Comparison of ENCODE assay signal across 15 cellular contexts in genomic region chr15:55250951-55251350, GRCh38. TPM values are rescaled to one million over a fixed set of nuclear protein-coding genes. Genes with fewer than 3 reads are reported as not detected.
DNase-seq lines count a peak whose midpoint lies in the region; ATAC-seq, FAIRE-seq and TF ChIP-seq lines count a peak whose summit lies in the region.
"Had no signal": no experiment of that assay in that cellular context is flagged by ENCODE, and none has a peak within 500 bp of the region (broad histone marks: within the 10 kb centered on the region; RNA-seq: fewer than 3 reads in every experiment).

No MANE protein-coding gene starts in this region.

- no peaks in the 10 kb centered on the region for H3K36me3 ChIP-seq in right atrium auricular region
- no peaks in the 10 kb centered on the region for H3K36me3 ChIP-seq in HepG2 (replicated peaks in 1 of 2; ENCODE audit: control insufficient read depth in 1 of 2, insufficient read depth in 2 of 2, low read length in 2 of 2)
- no peaks in the 10 kb centered on the region for H3K36me3 ChIP-seq in adrenal gland (replicated peaks in 1 of 2)
- H3K36me3 ChIP-seq: BLaER1, gastrocnemius medialis, thoracic aorta had no signal

- TF ChIP-seq EP300 in HepG2 (IDR thresholded peaks at IDR 0.05; ENCODE audit: low read depth in 2 of 2, low read length in 2 of 2): no peak
- no peak for TF ChIP-seq EP300 in HepG2 (CRISPR knock-in tag; IDR thresholded peaks at IDR 0.05; ENCODE audit: borderline replicate concordance)

- no peak overlapping the region for H3K4me2 ChIP-seq in HepG2 (ENCODE audit: low read depth, low read length)
- H3K4me2 ChIP-seq: BLaER1 had no signal

- no peak for TF ChIP-seq POLR2A in HepG2 (IDR thresholded peaks at IDR 0.05; ENCODE audit: insufficient read depth in 1 of 2, low read depth in 2 of 2, low read length in 2 of 2)
- no peak for TF ChIP-seq POLR2A in adrenal gland (IDR thresholded peaks at IDR 0.05)

- H3K4me3 ChIP-seq in right atrium auricular region (no peak overlapping the region), HepG2 (replicated peaks in 1 of 3; ENCODE audit: insufficient read depth in 1 of 3, low read depth in 2 of 3, low read length in 3 of 3) (no peak overlapping the region), adrenal gland (no peak overlapping the region)
- H3K4me3 ChIP-seq: BLaER1, gastrocnemius medialis, thoracic aorta had no signal

- H3K4me1 ChIP-seq in right atrium auricular region: no peaks in the 10 kb centered on the region
- H3K4me1 ChIP-seq in HepG2 (ENCODE audit: insufficient read depth, low read length): peaks cover 28% of the 10 kb centered on the region
- H3K4me1 ChIP-seq in adrenal gland (replicated peaks in 1 of 2): peaks cover 14 to 18% of the 10 kb centered on the region in 2 donors
- H3K4me1 ChIP-seq: gastrocnemius medialis had no signal

- peak overlapping the region in 1 of 2 donors; percentile 10 for H3K27ac ChIP-seq in right atrium auricular region
- no peak overlapping the region for H3K27ac ChIP-seq in HepG2 (ENCODE audit: extremely low read length, insufficient read depth, low read length)
- peak overlapping the region in 1 of 5 donors; percentile 64 for H3K27ac ChIP-seq in adrenal gland
- H3K27ac ChIP-seq: BLaER1, gastrocnemius medialis had no signal

- peaks cover 3% of the 10 kb centered on the region for H3K36me3 Mint-ChIP-seq in T-helper 17 cell (ENCODE audit: low read depth)

- peak; percentile 47 to 70 for ATAC-seq in left cardiac atrium
- peak; percentile 67 for ATAC-seq in T-helper 17 cell
- no peak for ATAC-seq in HepG2

- FAIRE-seq in HepG2 (lab: Jason Lieb, UNC): no peak

- WGBS in HepG2 (ENCODE audit: low lambda C conversion rate): 93% methylated on average over 4 of the region's 4 CpGs
- WGBS in adrenal gland, 4 donors: 73 to 81% (median 74%) methylated on average over 4 of the region's 4 CpGs

- no TSS peak for BruUV-seq in HepG2 (replicated peaks; lab: Mats Ljungman, UMichigan)

- no peaks in the 10 kb centered on the region for H3K9me3 ChIP-seq in right atrium auricular region
- H3K9me3 ChIP-seq in T-helper 17 cell (ENCODE audit: control insufficient read depth, low read length, poor library complexity, severe bottlenecking): no peaks in the 10 kb centered on the region
- H3K9me3 ChIP-seq in HepG2 (ENCODE audit: low read length): no peaks in the 10 kb centered on the region
- no peaks in the 10 kb centered on the region for H3K9me3 ChIP-seq in adrenal gland (replicated peaks in 1 of 3)
- H3K9me3 ChIP-seq: BLaER1, gastrocnemius medialis, thoracic aorta had no signal

- CTCF ChIA-PET in HepG2 (lab: Yijun Ruan, JAX; ENCODE audit: low intra/inter-chr PET ratio, low total read pairs): no interaction called here

- H4K20me1 ChIP-seq in HepG2 (ENCODE audit: insufficient read depth, low read length): no peaks in the 10 kb centered on the region
- H4K20me1 ChIP-seq: BLaER1 had no signal

- no peak overlapping the region for H2AFZ ChIP-seq in HepG2 (ENCODE audit: low read length)

- DNase-seq in left cardiac atrium (no peak), right atrium auricular region (ENCODE audit: low spot score) (no peak), T-helper 17 cell (no peak), HepG2 (ENCODE audit: low spot score) (no peak), mesenteric fat pad (ENCODE audit: low spot score) (no peak), NCI-H1092 (lab: John Stamatoyannopoulos, UW) (no peak), adrenal gland (no peak), inferior parietal cortex (ENCODE audit: extremely low spot score) (no peak)
- DNase-seq: activated CD4-positive, CD25-positive, alpha-beta regulatory T cell; gastrocnemius medialis; GOT3; left ventricle myocardium superior; NCI-H2227 treated with DMSO at 0.1 percent for 48 hours had no signal

- no peaks in the 10 kb centered on the region for H3K27me3 ChIP-seq in right atrium auricular region
- H3K27me3 ChIP-seq in HepG2 (ENCODE audit: control insufficient read depth in 1 of 2, insufficient read depth in 2 of 2, low read length in 2 of 2): no peaks in the 10 kb centered on the region
- H3K27me3 ChIP-seq in adrenal gland: no peaks in the 10 kb centered on the region
- H3K27me3 ChIP-seq: BLaER1, gastrocnemius medialis had no signal

- peaks cover 42% of the 10 kb centered on the region for H3K4me1 Mint-ChIP-seq in T-helper 17 cell

- POLR2A ChIA-PET in HepG2 (lab: Yijun Ruan, JAX): interaction anchor here (1.0 to 1.9 kb wide), 2 partner anchors 30 to 68 kb away, joined by 3 to 6 read pairs; partner anchors contain the start of genes PIGB and PIGBOS1

- no peaks in the 10 kb centered on the region for H3K79me2 ChIP-seq in HepG2 (ENCODE audit: insufficient read depth, low read length)

- in situ Hi-C loops in HepG2 (cut with HindIII; ENCODE audit: extremely low pct_ligation_motif_present, low pct_unique_long_range_greater_than_20kb): no loop called here

- H3K27ac Mint-ChIP-seq in T-helper 17 cell: peak overlapping the region; percentile 65

- intact Hi-C loops in left cardiac atrium (cut with DNase I): no loop called here
- intact Hi-C loops in HepG2 (cut with micrococcal nuclease; ENCODE audit: unreplicated experiment): no loop called here
- intact Hi-C loops in adrenal gland (cut with DNase I): no loop called here

- peak overlapping the region; percentile 49 for H3K4me3 Mint-ChIP-seq in T-helper 17 cell

- no peak overlapping the region for H3K9ac ChIP-seq in HepG2 (ENCODE audit: insufficient read depth, low read depth, low read length)
- H3K9ac ChIP-seq: BLaER1 had no signal

- TF ChIP-seq CTCF in right atrium auricular region (IDR thresholded peaks at IDR 0.05): no peak
- TF ChIP-seq CTCF in HepG2 (CRISPR knock-in tag; IDR thresholded peaks at IDR 0.05): no peak
- TF ChIP-seq CTCF in adrenal gland (IDR thresholded peaks at IDR 0.05): no peak

- H3K27me3 Mint-ChIP-seq in T-helper 17 cell: no peaks in the 10 kb centered on the region

- no peak for TF ChIP-seq RAD21 in HepG2 (CRISPR knock-in tag; IDR thresholded peaks at IDR 0.05)

TF ChIP-seq in HepG2, 621 proteins besides CTCF, POLR2A, EP300 and RAD21 (continues in another document):
- no peak for TF ChIP-seq HNF4A (CRISPR knock-in tag; IDR thresholded peaks at IDR 0.05)

RNA-seq across cellular contexts. Expression of gene RAB27A, which starts 38.7 kb away (rescaled TPM):
- 10 to 100 TPM in 1 of 2 donors, 1 to 10 TPM in 1; 9.9 to 17.7 TPM for total RNA-seq in left cardiac atrium
- 1 to 10 TPM; 5.0 to 7.9 TPM for total RNA-seq in right atrium auricular region
- total RNA-seq in T-helper 17 cell: 10 to 100 TPM; 27.1 to 31.4 TPM
- total RNA-seq in HepG2 (2016; rRNA removed; fragmentation: Illumina TruSeq; extraction: Trizol): 3.4 and 5.8 TPM in 2 replicates
- 10.6 and 11.9 TPM in 2 replicates for total RNA-seq in HepG2 (2016; cell fraction: cytosol; rRNA removed; fragmentation: Illumina TruSeq; extraction: Trizol; ENCODE audit: low read depth)
- total RNA-seq in HepG2 (2016; cell fraction: insoluble cytoplasmic fraction; rRNA removed; fragmentation: Illumina TruSeq; extraction: Trizol): 4.0 and 6.0 TPM in 2 replicates
- 4.3 and 5.3 TPM in 2 replicates for total RNA-seq in HepG2 (2016; cell fraction: membrane; rRNA removed; fragmentation: Illumina TruSeq; extraction: Trizol)
- 2.1 and 5.3 TPM in 2 replicates for total RNA-seq in HepG2 (2016; cell fraction: nucleus; rRNA removed; fragmentation: Illumina TruSeq; extraction: Trizol)
- polyA plus RNA-seq in HepG2 (2011; rRNA removed): 6.0 and 8.1 TPM in 2 replicates
- polyA plus RNA-seq in HepG2 (2011; cell fraction: cytosol; rRNA removed): 4.0 and 7.4 TPM in 2 replicates
- 2.2 and 3.0 TPM in 2 replicates for polyA plus RNA-seq in HepG2 (2011; cell fraction: nucleus; rRNA removed)
- 5.9 and 6.5 TPM in 2 replicates for polyA plus RNA-seq in HepG2 (2012)
- 3.2 and 5.3 TPM in 2 replicates for polyA plus RNA-seq in HepG2 (2016; cell fraction: cytosol; fragmentation: Illumina TruSeq; extraction: Trizol; ENCODE audit: low read depth)
- 18.4 and 18.6 TPM in 2 replicates for polyA plus RNA-seq in HepG2 (2016; cell fraction: insoluble cytoplasmic fraction; fragmentation: Illumina TruSeq; extraction: Trizol; ENCODE audit: low read depth)
- 6.3 and 6.6 TPM in 2 replicates for polyA plus RNA-seq in HepG2 (2016; cell fraction: membrane; fragmentation: Illumina TruSeq; extraction: Trizol; ENCODE audit: low read depth)
- 9.7 and 9.9 TPM in 2 replicates for polyA plus RNA-seq in HepG2 (2016; cell fraction: nucleus; fragmentation: Illumina TruSeq; extraction: Trizol; ENCODE audit: insufficient read depth, low read depth)
- polyA minus RNA-seq in HepG2 (2011; rRNA and poly(A)+ RNA removed; ENCODE audit: low replicate concordance): 2.0 and 8.1 TPM in 2 replicates
- polyA minus RNA-seq in HepG2 (2011; cell fraction: cytosol; rRNA and poly(A)+ RNA removed): 3.1 and 6.7 TPM in 2 replicates
- polyA minus RNA-seq in HepG2 (2011; cell fraction: nucleus; rRNA and poly(A)+ RNA removed): 6.2 and 7.3 TPM in 2 replicates
- 26.8 TPM for total RNA-seq in mesenteric fat pad
- 10 to 100 TPM; 17.7 to 78.3 (median 46.7) TPM for total RNA-seq in adrenal gland
- 100 to 1,000 TPM in 1 of 3 donors, 10 to 100 TPM in 2; 12.6 to 102 (median 12.7) TPM for polyA plus RNA-seq in adrenal gland

RNA-seq across cellular contexts. Expression of gene RSL24D1, which starts 54.2 kb away (rescaled TPM):
- 10 to 100 TPM; 43.7 to 52.9 TPM for total RNA-seq in left cardiac atrium
- total RNA-seq in right atrium auricular region: 10 to 100 TPM; 42.6 to 48.2 TPM
- 100 to 1,000 TPM; 120 TPM for total RNA-seq in T-helper 17 cell
- total RNA-seq in HepG2 (2016; rRNA removed; fragmentation: Illumina TruSeq; extraction: Trizol): 100.0 and 153 TPM in 2 replicates
- 44.2 and 54.5 TPM in 2 replicates for total RNA-seq in HepG2 (2016; cell fraction: cytosol; rRNA removed; fragmentation: Illumina TruSeq; extraction: Trizol; ENCODE audit: low read depth)
- 100 and 163 TPM in 2 replicates for total RNA-seq in HepG2 (2016; cell fraction: insoluble cytoplasmic fraction; rRNA removed; fragmentation: Illumina TruSeq; extraction: Trizol)
- 83.0 and 101 TPM in 2 replicates for total RNA-seq in HepG2 (2016; cell fraction: membrane; rRNA removed; fragmentation: Illumina TruSeq; extraction: Trizol)
- total RNA-seq in HepG2 (2016; cell fraction: nucleus; rRNA removed; fragmentation: Illumina TruSeq; extraction: Trizol): 54.6 and 54.9 TPM in 2 replicates
- polyA plus RNA-seq in HepG2 (2011; rRNA removed): 43.0 and 58.8 TPM in 2 replicates
- polyA plus RNA-seq in HepG2 (2011; cell fraction: cytosol; rRNA removed): 19.6 and 32.8 TPM in 2 replicates
- polyA plus RNA-seq in HepG2 (2011; cell fraction: nucleus; rRNA removed): 7.7 and 13.5 TPM in 2 replicates
- polyA plus RNA-seq in HepG2 (2012): 125 and 131 TPM in 2 replicates
- polyA plus RNA-seq in HepG2 (2016; cell fraction: cytosol; fragmentation: Illumina TruSeq; extraction: Trizol; ENCODE audit: low read depth): 43.0 and 46.1 TPM in 2 replicates
- 151 and 165 TPM in 2 replicates for polyA plus RNA-seq in HepG2 (2016; cell fraction: insoluble cytoplasmic fraction; fragmentation: Illumina TruSeq; extraction: Trizol; ENCODE audit: low read depth)
- polyA plus RNA-seq in HepG2 (2016; cell fraction: membrane; fragmentation: Illumina TruSeq; extraction: Trizol; ENCODE audit: low read depth): 70.7 and 77.2 TPM in 2 replicates
- 62.7 and 62.9 TPM in 2 replicates for polyA plus RNA-seq in HepG2 (2016; cell fraction: nucleus; fragmentation: Illumina TruSeq; extraction: Trizol; ENCODE audit: insufficient read depth, low read depth)
- 9.3 and 18.4 TPM in 2 replicates for polyA minus RNA-seq in HepG2 (2011; rRNA and poly(A)+ RNA removed; ENCODE audit: low replicate concordance)
- 26.4 and 32.4 TPM in 2 replicates for polyA minus RNA-seq in HepG2 (2011; cell fraction: cytosol; rRNA and poly(A)+ RNA removed)
- 63.2 and 70.6 TPM in 2 replicates for polyA minus RNA-seq in HepG2 (2011; cell fraction: nucleus; rRNA and poly(A)+ RNA removed)
- 61.8 TPM for total RNA-seq in mesenteric fat pad
- total RNA-seq in adrenal gland: 10 to 100 TPM; 31.9 to 76.2 (median 50.2) TPM
- 10 to 100 TPM; 43.0 to 52.3 (median 49.3) TPM for polyA plus RNA-seq in adrenal gland
